In genomic region chr19:39133431-39134270, GRCh38 we compare ENCODE assay signal across 15 cellular contexts. TPM values are rescaled to one million over a fixed set of nuclear protein-coding genes. Genes with fewer than 3 reads are reported as not detected.
DNase-seq lines count a peak whose midpoint lies in the region; ATAC-seq, FAIRE-seq and TF ChIP-seq lines count a peak whose summit lies in the region.
"Had no signal": no experiment of that assay in that cellular context is flagged by ENCODE, and none has a peak within 500 bp of the region (broad histone marks: within the 10 kb centered on the region; RNA-seq: fewer than 3 reads in every experiment).

No MANE protein-coding gene starts in this region.

- H2BK12ac ChIP-seq in H9 (ENCODE audit: insufficient read length, low read depth, low read length), result no peak overlapping the region

- no peak overlapping the region for H2BK5ac ChIP-seq in H9 (ENCODE audit: insufficient read length, low read length)

- H3K23me2 ChIP-seq in H9 (ENCODE audit: insufficient read length, low read depth, low read length, poor library complexity, severe bottlenecking), result no peaks in the 10 kb centered on the region

- TF ChIP-seq CTCF in H9 (conservative IDR thresholded peaks at IDR 0.05) (no peak), WERI-Rb-1 (IDR thresholded peaks at IDR 0.05; ENCODE audit: low read depth, low read length) (no peak), kidney (IDR thresholded peaks at IDR 0.05; ENCODE audit: borderline replicate concordance, extremely low read depth, insufficient read depth) (no peak)

- H3K27me3 Mint-ChIP-seq in H9 (ENCODE audit: low read depth), result no peaks in the 10 kb centered on the region
- H3K27me3 Mint-ChIP-seq in T-helper 2 cell treated with Interferon-gamma antibody and Interleukin-4, amounts not matched to agents 5 μg/mL and 100 μg/mL, for 36 hours (ENCODE audit: low read depth), result no peaks in the 10 kb centered on the region
- H3K27me3 Mint-ChIP-seq in activated naive CD8-positive, alpha-beta T cell treated with anti-CD3 and anti-CD28 coated beads, Interleukin-2, amount 50 U/mL, for 24 hours, result no peaks in the 10 kb centered on the region
- H3K27me3 Mint-ChIP-seq: activated naive CD8-positive, alpha-beta T cell; CD8-positive, alpha-beta memory T cell had no signal

- ATAC-seq in sciatic nerve (peak; percentile 38), HG03354 (IDR thresholded peaks at IDR 0.05; ENCODE audit: poor library complexity, severe bottlenecking, unreplicated experiment) (no peak), GM21529 (IDR thresholded peaks at IDR 0.05; ENCODE audit: unreplicated experiment) (no peak)
- no peak for ATAC-seq in activated naive CD8-positive, alpha-beta T cell treated with anti-CD3 and anti-CD28 coated beads, Interleukin-2, amount 50 U/mL, for 24 hours
- ATAC-seq: activated CD8-positive, alpha-beta T cell treated with anti-CD3 and anti-CD28 coated beads, Interleukin-2, amount 10 ng/mL, durations not matched to agents 7 days and 5 days had no signal

- no peak overlapping the region for H2AFZ ChIP-seq in H9 (ENCODE audit: low read length)

- no peaks in the 10 kb centered on the region; a peak in 1 of 7 replicates for H3K36me3 Mint-ChIP-seq in H9 (ENCODE audit: insufficient read depth in 1 of 3, low read depth in 3 of 3)
- H3K36me3 Mint-ChIP-seq in T-helper 2 cell treated with Interferon-gamma antibody and Interleukin-4, amounts not matched to agents 5 μg/mL and 100 μg/mL, for 36 hours (ENCODE audit: low read depth), result no peaks in the 10 kb centered on the region
- no peaks in the 10 kb centered on the region for H3K36me3 Mint-ChIP-seq in activated naive CD8-positive, alpha-beta T cell treated with anti-CD3 and anti-CD28 coated beads, Interleukin-2, amount 50 U/mL, for 24 hours (ENCODE audit: low read depth)

- H3K9me3 ChIP-seq in H9 (ENCODE audit: control insufficient read depth, low read depth, low read length) (no peaks in the 10 kb centered on the region), WERI-Rb-1 (ENCODE audit: severe bottlenecking) (peaks cover 3% of the 10 kb centered on the region), kidney (ENCODE audit: control insufficient read depth in 1 of 2, low read length in 2 of 2) (no peaks in the 10 kb centered on the region)

- H3K36me3 ChIP-seq in WERI-Rb-1 (no peaks in the 10 kb centered on the region; the same call in 1 of the 2 replicates), kidney (ENCODE audit: control insufficient read depth in 1 of 2, insufficient read depth in 2 of 2, low read length in 2 of 2) (no peaks in the 10 kb centered on the region)

- H3K27ac ChIP-seq in H9 (ENCODE audit: insufficient read length, low read depth, low read length) (no peak overlapping the region), WERI-Rb-1 (peak overlapping the region; percentile 80), kidney (ENCODE audit: low read depth in 2 of 2, low read length in 2 of 2) (peak overlapping the region; percentile 5 to 7)

- H4K91ac ChIP-seq in H9 (ENCODE audit: insufficient read length, low read depth, low read length), result no peak overlapping the region

- H4K20me1 ChIP-seq in H9 (ENCODE audit: control insufficient read depth, insufficient read depth, insufficient read length), result peaks cover 8% of the 10 kb centered on the region

- H3K79me2 ChIP-seq in H9 (ENCODE audit: insufficient read depth, low read length), result peaks cover 25% of the 10 kb centered on the region; the same call in 1 of the 2 replicates

- H3K4me2 ChIP-seq in H9 (ENCODE audit: insufficient read depth, insufficient read length, low read length), result no peak overlapping the region

- H3K9ac ChIP-seq in H9 (ENCODE audit: extremely low read depth, insufficient read length, low read length) (no peak overlapping the region), kidney (ENCODE audit: low read length in 2 of 2) (peak overlapping the region in 1 of 2 donors; percentile 25)

- no CpG with 5 or more reads among the region's 23 CpGs for WGBS in H9 (ENCODE audit: extremely low coverage, insufficient read length, low lambda C conversion rate)

- H3K14ac ChIP-seq in H9 (ENCODE audit: insufficient read depth, low read length), result no peak overlapping the region

- H2BK120ac ChIP-seq in H9 (ENCODE audit: low read depth, low read length, poor library complexity, severe bottlenecking), result no peak overlapping the region

- H2BK20ac ChIP-seq in H9 (ENCODE audit: low read depth, low read length, poor library complexity, severe bottlenecking), result no peak overlapping the region

- H3K9me3 Mint-ChIP-seq in H9, result no peaks in the 10 kb centered on the region
- no peaks in the 10 kb centered on the region for H3K9me3 Mint-ChIP-seq in T-helper 2 cell treated with Interferon-gamma antibody and Interleukin-4, amounts not matched to agents 5 μg/mL and 100 μg/mL, for 36 hours
- H3K9me3 Mint-ChIP-seq in activated naive CD8-positive, alpha-beta T cell treated with anti-CD3 and anti-CD28 coated beads, Interleukin-2, amount 50 U/mL, for 24 hours, result no peaks in the 10 kb centered on the region
- H3K9me3 Mint-ChIP-seq: CD8-positive, alpha-beta memory T cell had no signal

- DNase-seq in H9 (no peak), WERI-Rb-1 (peak; percentile 88), kidney (no peak), sciatic nerve (ENCODE audit: low spot score) (no peak)
- DNase-seq in T-helper 2 cell treated with Interferon-gamma antibody and Interleukin-4, amounts not matched to agents 5 μg/mL and 100 μg/mL, for 36 hours (ENCODE audit: low spot score), result no peak
- DNase-seq in activated naive CD8-positive, alpha-beta T cell treated with anti-CD3 and anti-CD28 coated beads, Interleukin-2, amount 50 U/mL, for 24 hours, result no peak
- DNase-seq: activated CD8-positive, alpha-beta T cell treated with anti-CD3 and anti-CD28 coated beads, Interleukin-2, amount 10 ng/mL, durations not matched to agents 7 days and 5 days; CD8-positive, alpha-beta memory T cell; effector CD8-positive, alpha-beta T cell; HCEC 1CT; NCI-H1930; T-helper 2 cell had no signal

- H3K4me3 ChIP-seq in WERI-Rb-1 (ENCODE audit: low read depth, low read length) (peak overlapping the region; percentile 22), kidney (ENCODE audit: low read length in 2 of 2) (no peak overlapping the region)

- no peak for FAIRE-seq in kidney (lab: Jason Lieb, UNC)

- H3K27me3 ChIP-seq in H9 (ENCODE audit: insufficient read depth, low read length) (no peaks in the 10 kb centered on the region), WERI-Rb-1 (ENCODE audit: insufficient read depth, low read depth, severe bottlenecking) (no peaks in the 10 kb centered on the region)

- no peak overlapping the region for H3K23ac ChIP-seq in H9 (ENCODE audit: insufficient read length, low read depth, low read length)

- H3K4ac ChIP-seq in H9 (ENCODE audit: low read depth, low read length), result no peak overlapping the region

- no peak overlapping the region for H3K56ac ChIP-seq in H9 (ENCODE audit: insufficient read length, low read depth, low read length)

- H4K5ac ChIP-seq in H9 (ENCODE audit: insufficient read length, low read depth, low read length), result no peak overlapping the region

- H4K8ac ChIP-seq in H9 (replicated peaks; ENCODE audit: insufficient read length, low read depth, low read length), result no peak overlapping the region

- no peaks in the 10 kb centered on the region for H3K79me1 ChIP-seq in H9 (ENCODE audit: insufficient read depth, low read depth, low read length, poor library complexity, severe bottlenecking)

- H3K18ac ChIP-seq in H9 (ENCODE audit: insufficient read length, low read depth, low read length), result no peak overlapping the region

- intact Hi-C loops in kidney (cut with DNase I) (no loop called here), sciatic nerve (cut with DNase I) (no loop called here)

- no peak overlapping the region for H3T11ph ChIP-seq in H9 (ENCODE audit: low read length)

- peaks cover 77 to 89% of the 10 kb centered on the region in 2 experiments for H3K4me1 Mint-ChIP-seq in H9
- H3K4me1 Mint-ChIP-seq in T-helper 2 cell treated with Interferon-gamma antibody and Interleukin-4, amounts not matched to agents 5 μg/mL and 100 μg/mL, for 36 hours (ENCODE audit: low read depth), result peaks cover 9% of the 10 kb centered on the region
- H3K4me1 Mint-ChIP-seq in activated naive CD8-positive, alpha-beta T cell treated with anti-CD3 and anti-CD28 coated beads, Interleukin-2, amount 50 U/mL, for 24 hours, result peaks cover 23% of the 10 kb centered on the region

- peaks cover 8% of the 10 kb centered on the region; the same call in 1 of the 2 replicates for H3K4me1 ChIP-seq in H9 (ENCODE audit: insufficient read depth, low read length)
- H3K4me1 ChIP-seq in kidney (ENCODE audit: control insufficient read depth in 1 of 2, insufficient read depth in 1 of 2, low read depth in 1 of 2, low read length in 2 of 2), result peaks cover 25 to 61% of the 10 kb centered on the region in 2 donors

- 0 out of 7 replicates have a peak overlapping the region, but pooled peaks of 1 of the 3 experiments have one; percentile 53 for H3K27ac Mint-ChIP-seq in H9
- H3K27ac Mint-ChIP-seq in T-helper 2 cell treated with Interferon-gamma antibody and Interleukin-4, amounts not matched to agents 5 μg/mL and 100 μg/mL, for 36 hours, result no peak overlapping the region
- H3K27ac Mint-ChIP-seq in activated naive CD8-positive, alpha-beta T cell treated with anti-CD3 and anti-CD28 coated beads, Interleukin-2, amount 50 U/mL, for 24 hours, result no peak overlapping the region
- H3K27ac Mint-ChIP-seq: activated CD8-positive, alpha-beta T cell treated with anti-CD3 and anti-CD28 coated beads, Interleukin-2, amount 10 ng/mL, durations not matched to agents 7 days and 5 days; activated naive CD8-positive, alpha-beta T cell had no signal

- H3K4me3 Mint-ChIP-seq in H9, result peak overlapping the region; percentile 15 to 45; a peak in 1 of 5 replicates
- H3K4me3 Mint-ChIP-seq in T-helper 2 cell treated with Interferon-gamma antibody and Interleukin-4, amounts not matched to agents 5 μg/mL and 100 μg/mL, for 36 hours, result no peak overlapping the region
- no peak overlapping the region for H3K4me3 Mint-ChIP-seq in activated naive CD8-positive, alpha-beta T cell treated with anti-CD3 and anti-CD28 coated beads, Interleukin-2, amount 50 U/mL, for 24 hours
- H3K4me3 Mint-ChIP-seq: activated CD8-positive, alpha-beta T cell treated with anti-CD3 and anti-CD28 coated beads, Interleukin-2, amount 10 ng/mL, durations not matched to agents 7 days and 5 days; activated naive CD8-positive, alpha-beta T cell had no signal

- no peak overlapping the region for H2AK5ac ChIP-seq in H9 (ENCODE audit: insufficient read length, low read length)

- no peak overlapping the region for H2BK15ac ChIP-seq in H9 (ENCODE audit: low read depth, low read length)

RNA-seq across cellular contexts. Expression of gene PAK4, which starts 8.1 kb away (rescaled TPM):
- 62.6 and 63.1 TPM in 2 replicates for total RNA-seq in H9 (2021)
- total RNA-seq in kidney, result 55.6 TPM
- 52.5 TPM for polyA plus RNA-seq in kidney (ENCODE audit: insufficient read depth, low read depth, low replicate concordance)
- total RNA-seq in sciatic nerve, result 43.5 TPM

RNA-seq across cellular contexts. Expression of gene ACP7, which starts 49.5 kb away (rescaled TPM):
- total RNA-seq in H9 (2021) (0.15 and 0.18 TPM in 2 replicates), kidney (not detected), sciatic nerve (1.6 TPM)
- polyA plus RNA-seq in kidney (ENCODE audit: insufficient read depth, low read depth, low replicate concordance), result 0.13 TPM
- total RNA-seq: activated CD8-positive, alpha-beta T cell treated with anti-CD3 and anti-CD28 coated beads, Interleukin-2, amount 10 ng/mL, durations not matched to agents 7 days and 5 days; CD8-positive, alpha-beta memory T cell had no signal

Comparison
In these comparisons a context has a peak if more than half of its experiments do, and no peak if none do; other contexts are left out.
1. H3K4me3 Mint-ChIP-seq: peak in H9 (2 of 2); none in T-helper 2 cell treated with Interferon-gamma antibody and Interleukin-4, amounts not matched to agents 5 μg/mL and 100 μg/mL, for 36 hours (single experiment) and activated naive CD8-positive, alpha-beta T cell treated with anti-CD3 and anti-CD28 coated beads, Interleukin-2, amount 50 U/mL, for 24 hours (single experiment).